25 cellular contexts compared by ENCODE assay signal in genomic region chr13:112052213-112052612, GRCh38. TPM values are rescaled to one million over a fixed set of nuclear protein-coding genes. Genes with fewer than 3 reads are reported as not detected.
"Had no signal": no experiment of that assay in that cellular context is flagged by ENCODE, and none has a peak within 500 bp of the region (broad histone marks: within the 10 kb centered on the region; RNA-seq: fewer than 3 reads in every experiment).

No MANE protein-coding gene starts in this region.

- H3K36me3 Mint-ChIP-seq: IgD-negative memory B cell had no signal

- H3K4me3 Mint-ChIP-seq: IgD-negative memory B cell had no signal

- H3K27ac ChIP-seq: HL-60, KMS-11 had no signal

- H3K4me3 ChIP-seq: K562 had no signal

- H3K9me3 ChIP-seq: SK-N-SH had no signal

- ATAC-seq: K562 had no signal

- DNase-seq: Kasumi-1, MM.1S, NCI-H1048, NCI-H1105, NCI-H1417, NCI-H1436 treated with DMSO at 0.1 percent for 48 hours, NCI-H1694, NCI-H187 treated with DMSO at 0.1 percent for 48 hours, NCI-H2029 treated with DMSO at 0.1 percent for 48 hours, NCI-H2171 treated with DMSO at 0.1 percent for 48 hours, NCI-H446, NCI-H510A, NCI-H524 treated with DMSO at 0.1 percent for 48 hours, NCI-H69, NCI-H774, RPMI8226, SHP77, SK-N-SH, SW 1271 had no signal

RNA-seq across cellular contexts. Expression of gene SOX1, which starts 14.7 kb away (rescaled TPM):
- total RNA-seq: K562, M059J, SK-MEL-5 had no signal
- polyA plus RNA-seq: IgD-negative memory B cell, K562, SK-N-SH had no signal
